1 cellular context compared by ENCODE assay signal in genomic region chr17:29204068-29204906, GRCh38.
TF ChIP-seq lines count a peak whose summit lies in the region.

No MANE protein-coding gene starts in this region.

TF ChIP-seq in K562, 482 proteins besides CTCF, POLR2A, EP300 and RAD21 (continued from another document):
- TF ChIP-seq UBTF (IDR thresholded peaks at IDR 0.05; ENCODE audit: borderline replicate concordance in 1 of 2, low read depth in 2 of 2, low read length in 2 of 2) (peak in 1 of 2 experiments; percentile 47; a peak in 1 of 4 replicates), MEIS2 (IDR thresholded peaks at IDR 0.05; ENCODE audit: partially characterized antibody) (peak; percentile 8)
